11 cellular contexts compared by ENCODE assay signal in the genomic region with DNA sequence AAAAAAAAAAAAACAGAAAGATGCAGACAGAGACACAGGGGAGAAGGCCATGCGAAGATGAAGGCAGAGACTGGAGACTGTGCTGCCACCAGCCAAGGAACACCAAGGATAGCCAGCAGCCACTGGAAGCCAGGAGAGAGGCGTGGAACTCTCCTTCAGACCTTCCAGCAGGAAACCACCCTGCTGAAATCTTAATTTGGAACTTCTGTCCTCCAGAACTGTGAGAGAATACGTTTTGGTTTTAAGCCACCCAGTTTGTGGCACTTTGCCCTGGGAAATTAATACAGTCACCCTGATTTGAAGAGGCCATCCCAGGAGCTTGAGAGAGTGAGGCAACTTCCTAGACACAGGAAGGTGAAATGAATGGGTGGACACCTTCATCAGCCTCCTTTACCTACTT.
"Had no signal": no experiment of that assay in that cellular context is flagged by ENCODE, and none has a peak within 500 bp of the region (broad histone marks: within the 10 kb centered on the region; RNA-seq: fewer than 3 reads in every experiment).

No MANE protein-coding gene starts in this region.

- H3K4me3 ChIP-seq: GM23248 had no signal

- H2AFZ ChIP-seq: GM23248 had no signal

- H3K36me3 Mint-ChIP-seq: IgD-negative memory B cell had no signal

- ATAC-seq: HepG2 had no signal

- H3K4me1 Mint-ChIP-seq: H9, IgD-negative memory B cell had no signal

- H3K9me3 Mint-ChIP-seq: H9, HFFc6 had no signal

- H3K4me2 ChIP-seq: KMS-11 had no signal

- H3K4me3 Mint-ChIP-seq: H9, HFFc6, IgD-negative memory B cell had no signal

- H3K27ac Mint-ChIP-seq: HFFc6, IgD-negative memory B cell had no signal

- H3K27ac ChIP-seq: GM23248, HL-60, KMS-11 had no signal

- H3K9ac ChIP-seq: GM23248, KMS-11 had no signal

- DNase-seq: GM23248, GOT3, H9, HCEC 1CT, HFFc6, Karpas-422, KBM-7 had no signal
